ENCODE assay signal across 22 cellular contexts in genomic region chr21:38496224-38496623, GRCh38. TPM values are rescaled to one million over a fixed set of nuclear protein-coding genes. Genes with fewer than 3 reads are reported as not detected.
A peak's percentile ranks its signal among the peaks of the same experiment; 100 is the strongest.
DNase-seq lines count a peak whose midpoint lies in the region; ATAC-seq and TF ChIP-seq lines count a peak whose summit lies in the region.
"Had no signal": no experiment of that assay in that cellular context is flagged by ENCODE, and none has a peak within 500 bp of the region (broad histone marks: within the 10 kb centered on the region; RNA-seq: fewer than 3 reads in every experiment).

No MANE protein-coding gene starts in this region.

- no peaks in the 10 kb centered on the region for H3K27me3 Mint-ChIP-seq in MCF 10A (ENCODE audit: insufficient read depth, unreplicated experiment)
- peaks cover 3% of the 10 kb centered on the region for H3K27me3 Mint-ChIP-seq in nephron (ENCODE audit: low read depth)

- H3K36me3 ChIP-seq in breast epithelium, result no peaks in the 10 kb centered on the region
- H3K36me3 ChIP-seq in endocrine pancreas (ENCODE audit: control insufficient read depth, insufficient read depth, low read length), result no peaks in the 10 kb centered on the region
- no peaks in the 10 kb centered on the region for H3K36me3 ChIP-seq in transverse colon
- H3K36me3 ChIP-seq: tibial nerve had no signal

- DNase-seq in breast epithelium (ENCODE audit: low spot score in 2 of 2), result no peak
- no peak for DNase-seq in MCF 10A (ENCODE audit: unreplicated experiment)
- DNase-seq in transverse colon, result no peak
- DNase-seq in NCI-H69 (lab: John Stamatoyannopoulos, UW), result no peak
- DNase-seq in NCI-H1105 treated with DMSO at 0.1 percent for 48 hours (lab: John Stamatoyannopoulos, UW), result no peak
- DNase-seq: 8988T; activated CD4-positive, alpha-beta T cell treated with anti-CD3 and anti-CD28 coated beads, Interleukin-2, amount 10 ng/mL, durations not matched to agents 24 days and 14 days; activated effector memory CD4-positive, alpha-beta T cell treated with Interleukin-2 at 50 U/mL for 16 hours; activated naive CD8-positive, alpha-beta T cell treated with anti-CD3 and anti-CD28 coated beads, Interleukin-2, amount 50 U/mL, for 24 hours; Calu3; EL; NCI-H2029; stimulated activated CD4-positive, alpha-beta T cell treated with anti-CD3 and anti-CD28 coated beads, Interleukin-12 subunit alpha, Interleukin-12 subunit beta, amount 100 ng/mL, for 4 hours had no signal

- H3K9me3 Mint-ChIP-seq in MCF 10A (ENCODE audit: unreplicated experiment) (no peaks in the 10 kb centered on the region), nephron (no peaks in the 10 kb centered on the region)
- H3K9me3 Mint-ChIP-seq: activated CD4-positive, alpha-beta T cell treated with anti-CD3 and anti-CD28 coated beads, Interleukin-2, amount 10 ng/mL, durations not matched to agents 24 days and 14 days; memory B cell; natural killer cell treated with Interleukin-12 subunit alpha and Interleukin-12 subunit beta and Interleukin-15 and Interleukin-18, amount 100 ng/mL, for 72 hours had no signal

- no peak overlapping the region for H3K27ac Mint-ChIP-seq in MCF 10A (ENCODE audit: low read depth, unreplicated experiment)
- H3K27ac Mint-ChIP-seq in nephron, result peak overlapping the region in 1 of 3 experiments; percentile 19
- H3K27ac Mint-ChIP-seq: activated CD4-positive, alpha-beta T cell treated with anti-CD3 and anti-CD28 coated beads, Interleukin-2, amount 10 ng/mL, durations not matched to agents 24 days and 14 days; activated naive CD8-positive, alpha-beta T cell treated with anti-CD3 and anti-CD28 coated beads, Interleukin-2, amount 50 U/mL, for 24 hours; IgD-negative memory B cell; memory B cell had no signal

- H3K4me3 ChIP-seq in breast epithelium (peak overlapping the region in 2 of 3 donors; percentile 36 to 57), endocrine pancreas (ENCODE audit: control insufficient read depth, insufficient read depth, low read length) (peak overlapping the region; percentile 28), transverse colon (peak overlapping the region in 2 of 4 donors; percentile 2 to 10)

- WGBS in transverse colon (ENCODE audit: low coverage in 1 of 2), 2 donors, result 33 to 51% methylated on average over 3 of the region's 3 CpGs

- POLR2A ChIA-PET in MCF 10A (lab: Yijun Ruan, JAX), result interaction anchor here (1.1 kb wide), 1 partner anchor 10 kb away, joined by 4 read pairs; no protein-coding TSS in a partner anchor

- H3K9ac ChIP-seq in endocrine pancreas (ENCODE audit: control insufficient read depth, insufficient read depth, low read length), result no peak overlapping the region

- H3K4me1 ChIP-seq in breast epithelium (no peaks in the 10 kb centered on the region), endocrine pancreas (ENCODE audit: control insufficient read depth, insufficient read depth, low read length) (no peaks in the 10 kb centered on the region), transverse colon (peaks cover 0 to 6% (median 0%) of the 10 kb centered on the region in 4 donors)
- H3K4me1 ChIP-seq: tibial nerve had no signal

- no peak for TF ChIP-seq POLR2A in breast epithelium (IDR thresholded peaks at IDR 0.05)
- TF ChIP-seq POLR2A in transverse colon (IDR thresholded peaks at IDR 0.05), result no peak

- H3K36me3 Mint-ChIP-seq in MCF 10A (ENCODE audit: insufficient read depth, unreplicated experiment) (no peaks in the 10 kb centered on the region), nephron (ENCODE audit: low read depth) (no peaks in the 10 kb centered on the region)
- H3K36me3 Mint-ChIP-seq: IgD-negative memory B cell; memory B cell; natural killer cell treated with Interleukin-12 subunit alpha and Interleukin-12 subunit beta and Interleukin-15 and Interleukin-18, amount 100 ng/mL, for 72 hours had no signal

- no peak for ATAC-seq in GM19397 (IDR thresholded peaks at IDR 0.05; ENCODE audit: unreplicated experiment)
- ATAC-seq: activated naive CD8-positive, alpha-beta T cell treated with anti-CD3 and anti-CD28 coated beads, Interleukin-2, amount 50 U/mL, for 24 hours; esophagus mucosa; natural killer cell treated with Interleukin-12 subunit alpha and Interleukin-12 subunit beta and Interleukin-15 and Interleukin-18, amount 100 ng/mL, for 72 hours had no signal

- H3K27me3 ChIP-seq in breast epithelium (no peaks in the 10 kb centered on the region), endocrine pancreas (ENCODE audit: control insufficient read depth, insufficient read depth, low read length) (no peaks in the 10 kb centered on the region), transverse colon (no peaks in the 10 kb centered on the region)
- H3K27me3 ChIP-seq: tibial nerve had no signal

- no peak overlapping the region for H3K4me3 Mint-ChIP-seq in MCF 10A (ENCODE audit: unreplicated experiment)
- H3K4me3 Mint-ChIP-seq in nephron, result peak overlapping the region in 2 of 3 experiments; percentile 10 to 24
- H3K4me3 Mint-ChIP-seq: activated CD4-positive, alpha-beta T cell treated with anti-CD3 and anti-CD28 coated beads, Interleukin-2, amount 10 ng/mL, durations not matched to agents 24 days and 14 days; activated naive CD8-positive, alpha-beta T cell treated with anti-CD3 and anti-CD28 coated beads, Interleukin-2, amount 50 U/mL, for 24 hours; IgD-negative memory B cell; memory B cell had no signal

- H3K4me1 Mint-ChIP-seq in MCF 10A (ENCODE audit: insufficient read depth, unreplicated experiment), result no peaks in the 10 kb centered on the region
- peaks cover 43% of the 10 kb centered on the region for H3K4me1 Mint-ChIP-seq in nephron

- no peak for TF ChIP-seq EP300 in transverse colon (IDR thresholded peaks at IDR 0.05; ENCODE audit: low read depth)

- in situ Hi-C loops in transverse colon (cut with MboI; ENCODE audit: low pct_ligation_motif_present in 1 of 4, low pct_unique_long_range_greater_than_20kb in 1 of 4, low sequenced_read_pairs in 3 of 4), result no loop called here

- intact Hi-C loops in breast epithelium (cut with DNase I; ENCODE audit: low total_unique reads) (no loop called here), MCF 10A (cut with micrococcal nuclease) (no loop called here), transverse colon (cut with DNase I; ENCODE audit: low total_unique reads) (no loop called here)

- H3K9me3 ChIP-seq in breast epithelium (no peaks in the 10 kb centered on the region), endocrine pancreas (ENCODE audit: control insufficient read depth, low read length) (no peaks in the 10 kb centered on the region), transverse colon (no peaks in the 10 kb centered on the region)
- H3K9me3 ChIP-seq: tibial nerve had no signal

- peak overlapping the region in 1 of 2 donors; percentile 83 for H3K27ac ChIP-seq in breast epithelium
- peak overlapping the region in 3 of 4 donors; percentile 0 to 41 (median 5) for H3K27ac ChIP-seq in transverse colon

- no TSS peak for BruUV-seq in MCF 10A (replicated peaks; lab: Mats Ljungman, UMichigan)

- TF ChIP-seq CTCF in breast epithelium (IDR thresholded peaks at IDR 0.05) (no peak), MCF 10A (IDR thresholded peaks at IDR 0.05; ENCODE audit: unreplicated experiment) (no peak), nephron (IDR thresholded peaks at IDR 0.05; ENCODE audit: unreplicated experiment in 3 of 3) (no peak), transverse colon (IDR thresholded peaks at IDR 0.05) (no peak)

- CTCF ChIA-PET in MCF 10A (lab: Yijun Ruan, JAX), result no interaction called here

RNA-seq across cellular contexts. Expression of gene ERG, which starts 2.1 kb away (rescaled TPM):
- total RNA-seq in breast epithelium (10 to 100 TPM; 12.2 to 21.0 (median 14.0) TPM), MCF 10A (2022) (not detected in 2 replicates), transverse colon (1 to 10 TPM; 1.5 to 8.6 (median 3.7) TPM)
- total RNA-seq: Calu3; natural killer cell treated with Interleukin-12 subunit alpha and Interleukin-12 subunit beta and Interleukin-15 and Interleukin-18, amount 100 ng/mL, for 72 hours; RPMI7951 had no signal
